In the genomic region with DNA sequence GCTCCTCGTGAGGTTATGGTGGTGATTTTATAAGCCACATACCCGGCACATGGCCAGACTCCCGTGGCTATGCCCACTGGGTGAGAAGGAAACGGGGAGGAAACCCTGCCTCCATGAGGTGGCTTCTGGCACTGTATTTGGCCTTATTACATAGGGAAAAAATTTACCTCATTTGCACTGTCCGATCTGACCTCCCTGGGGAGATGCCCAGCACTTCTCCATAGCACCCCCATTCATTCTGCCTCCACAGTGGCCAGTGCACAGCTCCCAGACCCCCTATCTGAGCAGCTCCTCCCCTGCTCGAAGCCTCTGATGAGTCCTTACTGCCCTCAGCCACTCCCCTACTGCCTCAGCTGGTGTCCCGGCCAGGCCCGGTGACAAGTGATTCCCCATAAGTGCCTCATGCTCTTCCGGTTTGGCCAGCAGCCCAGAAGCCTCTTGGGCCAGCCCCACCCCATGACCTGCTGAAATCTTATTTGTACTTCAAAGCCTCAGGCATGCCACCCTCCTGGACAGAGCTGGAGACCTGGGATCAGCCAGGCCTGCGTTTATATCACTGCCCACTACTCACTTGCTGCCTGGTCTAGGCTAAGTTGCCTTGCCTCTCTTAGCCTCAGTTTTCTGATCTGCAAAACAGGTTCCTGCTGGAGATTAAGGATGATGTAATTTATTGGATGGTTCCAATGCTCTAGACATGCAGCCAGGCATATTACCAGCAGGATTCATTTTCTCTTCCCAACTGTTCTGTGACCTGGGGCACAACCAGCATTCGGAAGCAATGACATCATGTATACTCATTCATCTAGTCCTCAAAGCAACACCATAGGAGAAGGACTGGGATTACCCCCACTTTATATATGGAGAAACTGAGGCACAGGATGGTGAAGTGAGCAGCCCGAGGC, we compare ENCODE assay signal across 9 cellular contexts. TPM values are rescaled to one million over a fixed set of nuclear protein-coding genes. Genes with fewer than 3 reads are reported as not detected.
DNase-seq lines count a peak whose midpoint lies in the region; ATAC-seq and TF ChIP-seq lines count a peak whose summit lies in the region.
"Had no signal": no experiment of that assay in that cellular context is flagged by ENCODE, and none has a peak within 500 bp of the region (broad histone marks: within the 10 kb centered on the region; RNA-seq: fewer than 3 reads in every experiment).

No MANE protein-coding gene starts in this region.

- intact Hi-C loops in CD14-positive monocyte (cut with micrococcal nuclease) (no loop called here), breast epithelium (cut with DNase I; ENCODE audit: low total_unique reads) (loop anchor here (2.0 kb wide), 1 partner anchor 25 kb away; no protein-coding TSS in a partner anchor)

- no peak for TF ChIP-seq POLR2A in breast epithelium (IDR thresholded peaks at IDR 0.05)

- H3K9me3 Mint-ChIP-seq in CD14-positive monocyte, result no peaks in the 10 kb centered on the region
- H3K9me3 Mint-ChIP-seq: central memory CD8-positive, alpha-beta T cell had no signal

- peaks cover 3 to 10% of the 10 kb centered on the region in 2 donors for H3K4me1 ChIP-seq in breast epithelium

- H3K27me3 Mint-ChIP-seq in CD14-positive monocyte (ENCODE audit: low read depth in 3 of 3), result peaks cover 1 to 5% (median 4%) of the 10 kb centered on the region in 3 donors

- TF ChIP-seq CTCF in CD14-positive monocyte (IDR thresholded peaks at IDR 0.05) (peak; percentile 39), breast epithelium (IDR thresholded peaks at IDR 0.05) (no peak)

- H3K4me3 ChIP-seq in breast epithelium, result no peak overlapping the region

- peaks cover 71% of the 10 kb centered on the region for H3K4me1 Mint-ChIP-seq in CD14-positive monocyte

- DNase-seq in CD14-positive monocyte (ENCODE audit: low spot score) (peak; percentile 94), HCEC 1CT (peak; percentile 64), NCI-H510A (lab: John Stamatoyannopoulos, UW) (peak; percentile 77), breast epithelium (ENCODE audit: low spot score in 2 of 2) (peak; percentile 75 to 80), lung microvascular endothelial cell (ENCODE audit: low read depth in 2 of 2) (peak; percentile 52 to 66)

- H3K4me3 Mint-ChIP-seq in CD14-positive monocyte, result peak overlapping the region in 1 of 2 donors; percentile 80
- H3K4me3 Mint-ChIP-seq: central memory CD8-positive, alpha-beta T cell had no signal

- peak overlapping the region; percentile 38 to 41 for H3K27ac ChIP-seq in breast epithelium

- no peaks in the 10 kb centered on the region for H3K36me3 ChIP-seq in breast epithelium

- H3K36me3 Mint-ChIP-seq in CD14-positive monocyte, result peaks cover 0 to 1% of the 10 kb centered on the region in 2 donors

- no peak for ATAC-seq in GM21528 (IDR thresholded peaks at IDR 0.05; ENCODE audit: low FRiP score, unreplicated experiment)
- no peak for ATAC-seq in HG03039 (IDR thresholded peaks at IDR 0.05; ENCODE audit: unreplicated experiment)
- no peak for ATAC-seq in HG03097 (IDR thresholded peaks at IDR 0.05; ENCODE audit: low FRiP score, unreplicated experiment)

- no peaks in the 10 kb centered on the region for H3K9me3 ChIP-seq in breast epithelium

- peak overlapping the region; percentile 86 to 96 (median 90) for H3K27ac Mint-ChIP-seq in CD14-positive monocyte

- H3K27me3 ChIP-seq in breast epithelium, result no peaks in the 10 kb centered on the region

RNA-seq across cellular contexts. Expression of a gene that starts 30.6 kb away (rescaled TPM):
- polyA plus RNA-seq in CD14-positive monocyte, result 10 to 100 TPM; 18.4 to 24.5 TPM
- total RNA-seq in breast epithelium (10 to 100 TPM; 22.1 to 52.4 (median 27.5) TPM), lung microvascular endothelial cell (8.5 and 13.5 TPM in 2 replicates)
